Comparison of ENCODE assay signal across 15 cellular contexts in genomic region chr3:122555275-122556071, GRCh38. TPM values are rescaled to one million over a fixed set of nuclear protein-coding genes. Genes with fewer than 3 reads are reported as not detected.
DNase-seq lines count a peak whose midpoint lies in the region; TF ChIP-seq lines count a peak whose summit lies in the region.
"Had no signal": no experiment of that assay in that cellular context is flagged by ENCODE, and none has a peak within 500 bp of the region (broad histone marks: within the 10 kb centered on the region; RNA-seq: fewer than 3 reads in every experiment).

No MANE protein-coding gene starts in this region.

- H3K79me1 ChIP-seq in mesenchymal stem cell (replicated peaks; ENCODE audit: low read length, poor library complexity, severe bottlenecking): peaks cover 7% of the 10 kb centered on the region

- H4K8ac ChIP-seq in mesenchymal stem cell (ENCODE audit: low read length): no peak overlapping the region

- H2BK15ac ChIP-seq in mesenchymal stem cell (ENCODE audit: low read depth, poor library complexity, severe bottlenecking): no peak overlapping the region

- no peak overlapping the region for H2AK5ac ChIP-seq in mesenchymal stem cell (ENCODE audit: low read length, severe bottlenecking)

- no peak overlapping the region for H3K18ac ChIP-seq in mesenchymal stem cell (ENCODE audit: low read depth in 1 of 2, low read length in 2 of 2)

- TF ChIP-seq CTCF in mammary epithelial cell (conservative IDR thresholded peaks at IDR 0.05 in 1 of 2, IDR thresholded peaks at IDR 0.05 in 1 of 2; ENCODE audit: extremely low read depth in 1 of 2, insufficient read depth in 1 of 2, low read depth in 1 of 2, low read length in 2 of 2): no peak

- no peaks in the 10 kb centered on the region for H3K9me3 ChIP-seq in mammary epithelial cell (replicated peaks; ENCODE audit: insufficient read depth, low read length)
- H3K9me3 ChIP-seq in mesenchymal stem cell (ENCODE audit: control insufficient read depth, low read length): no peaks in the 10 kb centered on the region
- H3K9me3 ChIP-seq: mucosa of descending colon, stomach had no signal

- in situ Hi-C loops in mammary epithelial cell (cut with MboI; ENCODE audit: low sequenced_read_pairs in 2 of 2): loop anchor here (10.0 to 25.0 kb wide), 2 partner anchors 129 to 132 kb away; partner anchors contain the start of gene PARP14 (in 2 of the 2)

- H3K27me3 ChIP-seq in mammary epithelial cell (ENCODE audit: insufficient read depth, low read length) (no peaks in the 10 kb centered on the region), mesenchymal stem cell (ENCODE audit: control insufficient read depth in 1 of 2, insufficient read depth in 1 of 2, low read length in 2 of 2) (no peaks in the 10 kb centered on the region)
- H3K27me3 ChIP-seq: stomach had no signal

- H4K20me1 ChIP-seq in mammary epithelial cell (ENCODE audit: insufficient read depth, low read length): no peaks in the 10 kb centered on the region

- no peak overlapping the region for H3K4me2 ChIP-seq in mammary epithelial cell (ENCODE audit: insufficient read depth, low read depth, low read length)
- no peak overlapping the region for H3K4me2 ChIP-seq in mesenchymal stem cell (ENCODE audit: low read length, poor library complexity, severe bottlenecking)

- no peak overlapping the region for H2BK12ac ChIP-seq in mesenchymal stem cell (ENCODE audit: low read length in 2 of 2)

- no peak overlapping the region for H3K14ac ChIP-seq in mesenchymal stem cell (ENCODE audit: low read length in 2 of 2)

- no peak overlapping the region for H2BK120ac ChIP-seq in mesenchymal stem cell (ENCODE audit: low read depth, low read length)

- no peak overlapping the region for H3K27ac ChIP-seq in mammary epithelial cell (ENCODE audit: insufficient read depth, low read depth, low read length)
- H3K27ac ChIP-seq in mesenchymal stem cell (ENCODE audit: low read length, poor library complexity, severe bottlenecking): peak overlapping the region; percentile 35
- H3K27ac ChIP-seq: stomach had no signal

- dilution Hi-C loops in mammary epithelial cell (cut with HindIII; ENCODE audit: low sequenced_read_pairs): no loop called here

- BruUV-seq in mammary epithelial cell (replicated peaks; lab: Mats Ljungman, UMichigan): TSS peak; percentile 49

- H3K9ac ChIP-seq in mammary epithelial cell (ENCODE audit: insufficient read depth, low read length): no peak overlapping the region
- no peak overlapping the region for H3K9ac ChIP-seq in mesenchymal stem cell (ENCODE audit: low read length)

- DNase-seq in AG20443 (ENCODE audit: low spot score) (peak; percentile 41), LHCN-M2 (ENCODE audit: low read depth) (peak; percentile 24), mammary epithelial cell (peak; percentile 33), mesenchymal stem cell (no peak), NCI-H2081 treated with DMSO at 0.1 percent for 48 hours (lab: John Stamatoyannopoulos, UW) (no peak), NCI-H748 (lab: John Stamatoyannopoulos, UW; ENCODE audit: unreplicated experiment) (no peak), NCI-H524 treated with DMSO at 0.1 percent for 48 hours (lab: John Stamatoyannopoulos, UW) (no peak)
- DNase-seq in activated CD4-positive, alpha-beta T cell treated with anti-CD3 and anti-CD28 coated beads for 1 hour: no peak
- DNase-seq: anterior cingulate cortex; CD4-positive, alpha-beta T cell; mucosa of descending colon; NCI-H1092; NCI-H774; SIG-M5; stomach had no signal

- no peak overlapping the region for H3K4ac ChIP-seq in mesenchymal stem cell (ENCODE audit: low read depth in 1 of 2, low read length in 2 of 2)

- H3K36me3 ChIP-seq in mammary epithelial cell (ENCODE audit: insufficient read depth, low read length) (no peaks in the 10 kb centered on the region), mesenchymal stem cell (ENCODE audit: control insufficient read depth in 1 of 2, insufficient read depth in 2 of 2, low read depth in 1 of 2, low read length in 2 of 2) (peaks cover 15 to 96% of the 10 kb centered on the region in 2 experiments)

- no peaks in the 10 kb centered on the region for H3K79me2 ChIP-seq in mammary epithelial cell (ENCODE audit: insufficient read depth, low read length)

- CTCF ChIA-PET in mammary epithelial cell (lab: Charles Lee; ENCODE audit: low non-redundant PET): no interaction called here

- no peak overlapping the region for H2AFZ ChIP-seq in mammary epithelial cell (ENCODE audit: low read depth, low read length)
- no peak overlapping the region for H2AFZ ChIP-seq in mesenchymal stem cell (ENCODE audit: low read depth, low read length)

- no peak overlapping the region for H3K23ac ChIP-seq in mesenchymal stem cell (ENCODE audit: low read length in 2 of 2)

- no peak overlapping the region for H3K4me3 ChIP-seq in mammary epithelial cell (replicated peaks in 1 of 3; ENCODE audit: insufficient read depth in 1 of 3, low read depth in 2 of 3, low read length in 3 of 3)
- H3K4me3 ChIP-seq in mesenchymal stem cell (ENCODE audit: insufficient read depth in 1 of 2, low read depth in 1 of 2, low read length in 2 of 2): no peak overlapping the region
- H3K4me3 ChIP-seq: mucosa of descending colon, stomach had no signal

- intact Hi-C loops in mammary epithelial cell (cut with micrococcal nuclease): no loop called here

- H4K91ac ChIP-seq in mesenchymal stem cell (ENCODE audit: low read length): no peak overlapping the region

- WGBS in mammary epithelial cell (ENCODE audit: low coverage, missing lambda C conversion rate): 82% methylated on average over 6 of the region's 6 CpGs
- 90% methylated on average over 5 of the region's 6 CpGs for WGBS in mesenchymal stem cell

- no peak overlapping the region for H2BK5ac ChIP-seq in mesenchymal stem cell (ENCODE audit: low read depth, low read length, poor library complexity, severe bottlenecking)

- H3K4me1 ChIP-seq in mammary epithelial cell (ENCODE audit: insufficient read depth, low read length): peaks cover 7% of the 10 kb centered on the region
- peaks cover 3% of the 10 kb centered on the region for H3K4me1 ChIP-seq in mesenchymal stem cell (ENCODE audit: control insufficient read depth, insufficient read depth, low read depth, low read length)

RNA-seq across cellular contexts. Expression of gene PARP9, which starts 8.6 kb away (rescaled TPM):
- total RNA-seq in LHCN-M2 (2014; rRNA removed) (9.0 and 21.3 TPM in 2 replicates), mammary epithelial cell (10 to 100 TPM in 1 of 2 donors, 1 to 10 TPM in 1; 6.4 to 10.0 TPM)
- polyA plus RNA-seq in LHCN-M2 (2012): 3.5 TPM
- polyA plus RNA-seq in mammary epithelial cell: 6.4 TPM
- polyA minus RNA-seq in mammary epithelial cell: 0.78 TPM
- 16.3 TPM for polyA plus RNA-seq in mesenchymal stem cell (2013, experiment 1 of 2)
- polyA plus RNA-seq in mesenchymal stem cell (2013, experiment 2 of 2): 16.5 TPM

RNA-seq across cellular contexts. Expression of gene DTX3L, which starts 8.7 kb away (rescaled TPM):
- total RNA-seq in LHCN-M2 (2014; rRNA removed) (13.2 and 24.9 TPM in 2 replicates), mammary epithelial cell (10 to 100 TPM; 10.7 to 15.6 TPM)
- 4.9 TPM for polyA plus RNA-seq in LHCN-M2 (2012)
- polyA plus RNA-seq in mammary epithelial cell: 3.5 TPM
- 16.1 TPM for polyA minus RNA-seq in mammary epithelial cell
- polyA plus RNA-seq in mesenchymal stem cell (2013, experiment 1 of 2): 17.9 TPM
- 17.5 TPM for polyA plus RNA-seq in mesenchymal stem cell (2013, experiment 2 of 2)

RNA-seq across cellular contexts. Expression of gene PARP15, which starts 22.0 kb away (rescaled TPM):
- total RNA-seq in LHCN-M2 (2014; rRNA removed) (not detected in 2 replicates), mammary epithelial cell (not detected)
- polyA plus RNA-seq in LHCN-M2 (2012): not detected
- polyA plus RNA-seq in mammary epithelial cell: 0.06 TPM
- polyA minus RNA-seq in mammary epithelial cell: not detected
- polyA plus RNA-seq in mesenchymal stem cell (2013, experiment 1 of 2): 0.36 TPM
- 0.25 TPM for polyA plus RNA-seq in mesenchymal stem cell (2013, experiment 2 of 2)

RNA-seq across cellular contexts. Expression of gene KPNA1, which starts 40.7 kb away (rescaled TPM):
- 28.0 and 34.6 TPM in 2 replicates for total RNA-seq in LHCN-M2 (2014; rRNA removed)
- polyA plus RNA-seq in LHCN-M2 (2012): 29.6 TPM
- total RNA-seq in mammary epithelial cell: 10 to 100 TPM; 70.0 to 95.3 TPM
- polyA plus RNA-seq in mammary epithelial cell: 44.1 TPM
- polyA minus RNA-seq in mammary epithelial cell: 67.4 TPM
- polyA plus RNA-seq in mesenchymal stem cell (2013, experiment 1 of 2): 43.4 TPM
- polyA plus RNA-seq in mesenchymal stem cell (2013, experiment 2 of 2): 46.6 TPM

Comparison
In these comparisons a context has a peak if more than half of its experiments do, and no peak if none do; other contexts are left out.
1. DNase-seq: peak in AG20443 (single experiment), LHCN-M2 (single experiment) and mammary epithelial cell (single experiment); none in mesenchymal stem cell (single experiment), NCI-H2081 treated with DMSO at 0.1 percent for 48 hours (single experiment), NCI-H748 (single experiment), NCI-H524 treated with DMSO at 0.1 percent for 48 hours (single experiment) and activated CD4-positive, alpha-beta T cell treated with anti-CD3 and anti-CD28 coated beads for 1 hour (single experiment).